Comparison of ENCODE assay signal across 23 cellular contexts in genomic region chr4:182576609-182577289, GRCh38.
DNase-seq lines count a peak whose midpoint lies in the region; ATAC-seq, FAIRE-seq and TF ChIP-seq lines count a peak whose summit lies in the region.
"Had no signal": no experiment of that assay in that cellular context is flagged by ENCODE, and none has a peak within 500 bp of the region (broad histone marks: within the 10 kb centered on the region; RNA-seq: fewer than 3 reads in every experiment).

No MANE protein-coding gene starts in this region.

- 71 to 87% (median 84%) methylated on average over 12 of the region's 12 CpGs for WGBS in ovary, 3 donors

- no peaks in the 10 kb centered on the region for H3K79me2 ChIP-seq in keratinocyte (ENCODE audit: control insufficient read depth, insufficient read depth, low read length)

- no peaks in the 10 kb centered on the region for H3K27me3 ChIP-seq in keratinocyte (ENCODE audit: control insufficient read depth, extremely low read depth, insufficient read depth, low read length)
- no peaks in the 10 kb centered on the region for H3K27me3 ChIP-seq in ovary
- H3K27me3 ChIP-seq: body of pancreas, esophagus muscularis mucosa, vagina had no signal

- H3K27ac Mint-ChIP-seq in HFFc6, result peak overlapping the region; percentile 66
- H3K27ac Mint-ChIP-seq in brain, result peak overlapping the region in 2 of 5 experiments; percentile 3 to 6
- H3K27ac Mint-ChIP-seq: activated CD4-positive, alpha-beta memory T cell treated with anti-CD3 and anti-CD28 coated beads, Interleukin-2, amount 10 ng/mL, durations not matched to agents 7 days and 5 days; CD8-positive, alpha-beta T cell; nephron had no signal

- H3K4me3 Mint-ChIP-seq in HFFc6, result peak overlapping the region; percentile 58; the same call in 1 of the 2 replicates
- H3K4me3 Mint-ChIP-seq in brain, result peak overlapping the region in 3 of 5 experiments; percentile 8 to 25 (median 20)
- H3K4me3 Mint-ChIP-seq: activated CD4-positive, alpha-beta memory T cell treated with anti-CD3 and anti-CD28 coated beads, Interleukin-2, amount 10 ng/mL, durations not matched to agents 7 days and 5 days; CD8-positive, alpha-beta T cell; nephron had no signal

- H3K9me1 ChIP-seq in keratinocyte (ENCODE audit: control insufficient read depth, extremely low read depth, insufficient read depth, low read length), result no peaks in the 10 kb centered on the region

- no peak overlapping the region for H3K27ac ChIP-seq in keratinocyte (ENCODE audit: control insufficient read depth, insufficient read depth, low read length)
- no peak overlapping the region for H3K27ac ChIP-seq in ovary
- no peak overlapping the region for H3K27ac ChIP-seq in substantia nigra (ENCODE audit: low read depth, low read length, poor library complexity, severe bottlenecking)
- H3K27ac ChIP-seq: body of pancreas, esophagus muscularis mucosa, prostate gland, vagina had no signal

- no peak for FAIRE-seq in keratinocyte (lab: Jason Lieb, UNC)

- H3K9me3 ChIP-seq in keratinocyte (ENCODE audit: control insufficient read depth, low read depth, low read length), result no peaks in the 10 kb centered on the region
- H3K9me3 ChIP-seq in ovary, result no peaks in the 10 kb centered on the region
- H3K9me3 ChIP-seq: body of pancreas, esophagus muscularis mucosa, prostate gland, vagina had no signal

- H3K36me3 Mint-ChIP-seq in HFFc6 (ENCODE audit: low read depth), result no peaks in the 10 kb centered on the region
- no peaks in the 10 kb centered on the region for H3K36me3 Mint-ChIP-seq in brain
- H3K36me3 Mint-ChIP-seq: CD8-positive, alpha-beta T cell had no signal

- TF ChIP-seq CTCF in HFFc6 (IDR thresholded peaks at IDR 0.05) (no peak), brain (conservative IDR thresholded peaks at IDR 0.05) (no peak), keratinocyte (optimal IDR thresholded peaks at IDR 0.05 in 1 of 3, IDR thresholded peaks at IDR 0.05 in 1 of 3, conservative IDR thresholded peaks at IDR 0.05 in 1 of 3; ENCODE audit: extremely low read depth in 1 of 3, insufficient read depth in 2 of 3, low read length in 3 of 3) (no peak), ovary (IDR thresholded peaks at IDR 0.05) (no peak)

- H3K4me3 ChIP-seq in keratinocyte (ENCODE audit: control insufficient read depth in 2 of 3, extremely low read depth in 1 of 3, insufficient read depth in 2 of 3, low read depth in 1 of 3, low read length in 3 of 3) (no peak overlapping the region), ovary (no peak overlapping the region)
- H3K4me3 ChIP-seq: body of pancreas, prostate gland, vagina had no signal

- dilution Hi-C loops in keratinocyte (cut with MboI; ENCODE audit: extremely low pct_ligation_motif_present, low sequenced_read_pairs), result no loop called here

- DNase-seq in HFFc6 (no peak), keratinocyte (ENCODE audit: low read depth, low spot score) (no peak), ovary (no peak), substantia nigra (lab: John Stamatoyannopoulos, UW) (no peak)
- no peak for DNase-seq in stimulated activated naive CD8-positive, alpha-beta T cell treated with anti-CD3 and anti-CD28 coated beads, Interleukin-15, Interleukin-2, amounts not matched to agents 100 U/mL and 50 U/mL, for 24 hours
- DNase-seq: activated CD4-positive, alpha-beta memory T cell treated with anti-CD3 and anti-CD28 coated beads, Interleukin-2, amount 10 ng/mL, durations not matched to agents 7 days and 5 days; activated CD4-positive, CD25-positive, alpha-beta regulatory T cell; activated effector memory CD4-positive, alpha-beta T cell treated with anti-CD3 and anti-CD28 coated beads, Interleukin-2, amount 50 U/mL, for 16 hours; activated T-cell treated with anti-CD3 and anti-CD28 coated beads for 4 hours; body of pancreas; CD8-positive, alpha-beta T cell; DMS53; effector CD8-positive, alpha-beta T cell; left colon; NCI-H1436; NCI-H2107; NCI-H524 had no signal

- H3K27me3 Mint-ChIP-seq in HFFc6 (ENCODE audit: insufficient read depth) (no peaks in the 10 kb centered on the region), brain (no peaks in the 10 kb centered on the region)
- H3K27me3 Mint-ChIP-seq: activated CD4-positive, alpha-beta memory T cell treated with anti-CD3 and anti-CD28 coated beads, Interleukin-2, amount 10 ng/mL, durations not matched to agents 7 days and 5 days had no signal

- peak overlapping the region; percentile 51 for H3K4me2 ChIP-seq in keratinocyte (ENCODE audit: control insufficient read depth, extremely low read depth, insufficient read depth, low read depth, low read length)

- H3K9ac ChIP-seq in keratinocyte (ENCODE audit: control insufficient read depth, extremely low read depth, insufficient read depth, low read length), result no peak overlapping the region

- H2AFZ ChIP-seq in keratinocyte (ENCODE audit: control insufficient read depth, low read length), result peak overlapping the region; percentile 30

- H4K20me1 ChIP-seq in keratinocyte (ENCODE audit: control insufficient read depth, extremely low read depth, insufficient read depth, low read length), result no peaks in the 10 kb centered on the region

- H3K9me3 Mint-ChIP-seq in HFFc6 (no peaks in the 10 kb centered on the region), brain (no peaks in the 10 kb centered on the region)
- H3K9me3 Mint-ChIP-seq: activated CD4-positive, alpha-beta memory T cell treated with anti-CD3 and anti-CD28 coated beads, Interleukin-2, amount 10 ng/mL, durations not matched to agents 7 days and 5 days; CD8-positive, alpha-beta T cell; nephron had no signal

- H3K4me1 Mint-ChIP-seq in HFFc6 (ENCODE audit: low read depth), result peaks cover 17% of the 10 kb centered on the region; the same call in 1 of the 2 replicates
- H3K4me1 Mint-ChIP-seq in brain, result peaks cover 31% of the 10 kb centered on the region
- H3K4me1 Mint-ChIP-seq: activated CD4-positive, alpha-beta memory T cell treated with anti-CD3 and anti-CD28 coated beads, Interleukin-2, amount 10 ng/mL, durations not matched to agents 7 days and 5 days had no signal

- intact Hi-C loops in ovary (cut with DNase I), result no loop called here

- H3K4me1 ChIP-seq in keratinocyte (ENCODE audit: control insufficient read depth, extremely low read depth, insufficient read depth, low read length) (peaks cover 13% of the 10 kb centered on the region), ovary (ENCODE audit: insufficient read depth) (no peaks in the 10 kb centered on the region)
- H3K4me1 ChIP-seq: body of pancreas, prostate gland, vagina had no signal

- no peak for ATAC-seq in HG02885 (IDR thresholded peaks at IDR 0.05; ENCODE audit: poor library complexity, unreplicated experiment)
- ATAC-seq in stimulated activated naive CD8-positive, alpha-beta T cell treated with anti-CD3 and anti-CD28 coated beads, Interleukin-15, Interleukin-2, amounts not matched to agents 100 U/mL and 50 U/mL, for 24 hours, result no peak
- ATAC-seq: body of pancreas; CD8-positive, alpha-beta T cell; left colon had no signal

- no peaks in the 10 kb centered on the region for H3K36me3 ChIP-seq in keratinocyte (ENCODE audit: control insufficient read depth in 2 of 2, extremely low read depth in 1 of 2, insufficient read depth in 2 of 2, low read length in 2 of 2)
- H3K36me3 ChIP-seq in ovary, result no peaks in the 10 kb centered on the region
- H3K36me3 ChIP-seq: esophagus muscularis mucosa, prostate gland, vagina had no signal

- TF ChIP-seq POLR2A in ovary (IDR thresholded peaks at IDR 0.05), result no peak

- no peak for TF ChIP-seq EP300 in ovary (IDR thresholded peaks at IDR 0.05)
